19 cellular contexts compared by ENCODE assay signal in the genomic region with DNA sequence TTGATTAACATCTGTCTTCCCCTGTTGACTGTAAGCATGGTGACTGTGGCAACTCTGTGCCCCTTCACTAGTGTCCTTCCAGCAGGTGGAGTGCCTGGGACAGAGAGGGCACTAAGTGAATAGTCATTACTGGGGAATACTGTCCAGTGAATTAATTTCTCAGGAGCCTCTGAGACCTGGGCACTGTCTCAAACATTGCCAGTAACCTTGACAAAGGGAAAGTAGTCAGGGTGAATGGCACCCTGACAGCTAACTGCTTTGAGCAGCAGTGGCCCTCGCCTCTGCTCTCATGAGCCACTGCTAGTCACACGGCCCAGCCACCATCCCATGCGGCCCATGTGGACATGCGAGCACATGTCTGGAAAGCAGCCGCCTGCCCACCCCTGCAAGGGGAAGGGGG. TPM values are rescaled to one million over a fixed set of nuclear protein-coding genes. Genes with fewer than 3 reads are reported as not detected.
DNase-seq lines count a peak whose midpoint lies in the region; ATAC-seq and TF ChIP-seq lines count a peak whose summit lies in the region.
"Had no signal": no experiment of that assay in that cellular context is flagged by ENCODE, and none has a peak within 500 bp of the region (broad histone marks: within the 10 kb centered on the region; RNA-seq: fewer than 3 reads in every experiment).

No MANE protein-coding gene starts in this region.

- ATAC-seq in GM18861 (IDR thresholded peaks at IDR 0.05; ENCODE audit: unreplicated experiment) = no peak
- ATAC-seq in HG02759 (IDR thresholded peaks at IDR 0.05; ENCODE audit: unreplicated experiment) = no peak
- ATAC-seq: right cardiac atrium had no signal

- no peaks in the 10 kb centered on the region for H3K9me2 ChIP-seq in hepatocyte (replicated peaks; ENCODE audit: insufficient read depth)

- TF ChIP-seq CTCF in left ventricle myocardium inferior (IDR thresholded peaks at IDR 0.05; ENCODE audit: borderline replicate concordance) (peak; percentile 27), hepatocyte (IDR thresholded peaks at IDR 0.05; ENCODE audit: poor library complexity) (peak; percentile 8)

- DNase-seq in left ventricle myocardium inferior = no peak
- DNase-seq in cardiac septum (ENCODE audit: low spot score) = no peak
- peak; percentile 58 for DNase-seq in SW480 (ENCODE audit: low spot score)
- DNase-seq in hepatocyte (ENCODE audit: low spot score) = no peak
- no peak for DNase-seq in substantia nigra (lab: John Stamatoyannopoulos, UW)
- DNase-seq in hypothalamus (lab: John Stamatoyannopoulos, UW) = no peak
- DNase-seq: activated CD8-positive, alpha-beta memory T cell treated with anti-CD3 and anti-CD28 coated beads for 24 hours; activated gamma-delta T cell; BE2C; DND-41; dorsolateral prefrontal cortex; GOT3; mesenchymal stem cell; NCI-H1105; NCI-H2171; right cardiac atrium; thyroid gland had no signal

- H3K27ac ChIP-seq in left ventricle myocardium inferior (replicated peaks) = no peak overlapping the region
- H3K27ac ChIP-seq in hepatocyte = no peak overlapping the region
- H3K27ac ChIP-seq in substantia nigra (ENCODE audit: low read depth, low read length, poor library complexity, severe bottlenecking) = no peak overlapping the region
- H3K27ac ChIP-seq: dorsolateral prefrontal cortex, thyroid gland had no signal

- intact Hi-C loops in left ventricle myocardium inferior (cut with micrococcal nuclease) (loop anchor here (10.0 kb wide), 1 partner anchor 159 kb away; no protein-coding TSS in a partner anchor), cardiac septum (cut with DNase I) (loop anchor here (10.0 kb wide), 1 partner anchor 269 kb away; no protein-coding TSS in a partner anchor)

- no peak overlapping the region for H3K4me3 ChIP-seq in left ventricle myocardium inferior
- H3K4me3 ChIP-seq in hepatocyte = no peak overlapping the region
- H3K4me3 ChIP-seq: dorsolateral prefrontal cortex, thyroid gland had no signal

- no peak overlapping the region for H2AFZ ChIP-seq in hepatocyte

- H3K36me3 ChIP-seq in left ventricle myocardium inferior (no peaks in the 10 kb centered on the region), hepatocyte (replicated peaks; ENCODE audit: insufficient read depth, low read depth) (no peaks in the 10 kb centered on the region)
- H3K36me3 ChIP-seq: BE2C, thyroid gland had no signal

- H3K27me3 ChIP-seq in left ventricle myocardium inferior (ENCODE audit: low read depth) (no peaks in the 10 kb centered on the region), hepatocyte (no peaks in the 10 kb centered on the region)
- H3K27me3 ChIP-seq: thyroid gland had no signal

- no peak overlapping the region for H3K4me2 ChIP-seq in hepatocyte

- WGBS in hepatocyte (ENCODE audit: low lambda C conversion rate, missing lambda C conversion rate) = 100% methylated on average over 5 of the region's 5 CpGs

- peaks cover 17% of the 10 kb centered on the region for H3K79me2 ChIP-seq in hepatocyte

- H3K4me1 ChIP-seq in left ventricle myocardium inferior (peaks cover 21% of the 10 kb centered on the region), hepatocyte (ENCODE audit: insufficient read depth) (no peaks in the 10 kb centered on the region)
- H3K4me1 ChIP-seq: BE2C, thyroid gland had no signal

- H4K20me1 ChIP-seq in hepatocyte (ENCODE audit: insufficient read depth, poor library complexity, severe bottlenecking) = peaks cover 10% of the 10 kb centered on the region

- H3K9me3 ChIP-seq in left ventricle myocardium inferior (replicated peaks) = peaks cover 8% of the 10 kb centered on the region
- no peaks in the 10 kb centered on the region for H3K9me3 ChIP-seq in hepatocyte (ENCODE audit: low read depth)
- H3K9me3 ChIP-seq: BE2C, thyroid gland had no signal

RNA-seq across cellular contexts. Expression of gene GRB10, which starts 13.1 kb away (rescaled TPM):
- total RNA-seq in left ventricle myocardium inferior (40.6 TPM), cardiac septum (51.8 TPM), hepatocyte (51.0 and 65.9 TPM in 2 replicates)
- polyA plus RNA-seq in hepatocyte = 47.6 and 53.4 TPM in 2 replicates
